In the genomic region with DNA sequence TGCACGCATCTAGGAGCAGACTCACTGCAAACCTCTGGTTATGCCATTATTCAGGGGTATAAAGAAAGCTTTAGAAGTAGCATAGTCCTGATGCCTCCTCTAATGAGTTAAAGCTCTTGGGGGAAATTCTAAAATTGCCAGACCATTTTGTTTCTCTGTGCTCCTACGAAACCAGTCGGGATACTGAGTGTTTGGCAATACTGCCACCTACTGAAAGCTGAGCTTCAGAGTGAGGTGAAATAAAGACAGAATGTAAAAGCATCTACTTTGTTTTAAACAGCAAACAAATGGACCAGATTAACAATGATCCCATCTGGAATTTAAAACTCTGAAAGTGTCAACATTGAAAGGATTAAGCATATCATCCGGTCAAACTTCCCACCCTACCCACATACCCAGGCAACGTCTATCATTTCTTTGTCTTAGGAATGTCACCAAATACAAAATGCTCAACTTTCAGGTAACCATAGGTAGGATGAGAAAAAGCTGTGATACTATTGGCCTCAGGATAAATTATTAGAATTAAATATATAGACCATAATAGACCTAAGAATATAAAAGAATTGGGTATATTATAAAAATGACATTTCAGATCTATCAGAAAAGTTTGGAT, we compare ENCODE assay signal across 9 cellular contexts.
DNase-seq lines count a peak whose midpoint lies in the region; ATAC-seq, FAIRE-seq and TF ChIP-seq lines count a peak whose summit lies in the region.
"Had no signal": no experiment of that assay in that cellular context is flagged by ENCODE, and none has a peak within 500 bp of the region (broad histone marks: within the 10 kb centered on the region; RNA-seq: fewer than 3 reads in every experiment).

No MANE protein-coding gene starts in this region.

- H3K4me1 ChIP-seq in OCI-LY3 (ENCODE audit: low read length), result peaks cover 7% of the 10 kb centered on the region
- H3K4me1 ChIP-seq in endothelial cell of umbilical vein (ENCODE audit: control insufficient read depth, extremely low read depth, insufficient read depth, low read length), result no peaks in the 10 kb centered on the region

- POLR2A ChIA-PET in endothelial cell of umbilical vein (lab: Charles Lee), result no interaction called here

- H3K4me2 ChIP-seq in OCI-LY3 (ENCODE audit: low read length) (no peak overlapping the region), endothelial cell of umbilical vein (ENCODE audit: insufficient read depth, low read length) (no peak overlapping the region)

- H3K36me3 ChIP-seq in OCI-LY3 (replicated peaks; ENCODE audit: low read depth, low read length), result no peaks in the 10 kb centered on the region
- H3K36me3 ChIP-seq in endothelial cell of umbilical vein (ENCODE audit: control insufficient read depth in 2 of 2, extremely low read depth in 1 of 2, insufficient read depth in 2 of 2, low read length in 2 of 2), result no peaks in the 10 kb centered on the region

- TF ChIP-seq CTCF in OCI-LY3 (IDR thresholded peaks at IDR 0.05; ENCODE audit: low read depth, low read length) (peak; percentile 80), endothelial cell of umbilical vein (IDR thresholded peaks at IDR 0.05; ENCODE audit: extremely low read depth in 1 of 2, insufficient read depth in 1 of 2, low read depth in 1 of 2, low read length in 2 of 2) (peak; percentile 61 to 64)

- H3K9ac ChIP-seq in OCI-LY3 (ENCODE audit: low read length) (no peak overlapping the region), endothelial cell of umbilical vein (replicated peaks; ENCODE audit: extremely low read depth, insufficient read depth, low read length) (no peak overlapping the region)

- H3K27ac ChIP-seq in OCI-LY3 (ENCODE audit: low read length) (no peak overlapping the region), endothelial cell of umbilical vein (ENCODE audit: insufficient read depth, low read depth, low read length) (no peak overlapping the region)

- no TSS peak for BruUV-seq in endothelial cell of umbilical vein (replicated peaks; lab: Mats Ljungman, UMichigan)

- no peaks in the 10 kb centered on the region for H3K9me3 ChIP-seq in OCI-LY3 (ENCODE audit: insufficient read depth, low read length)
- H3K9me3 ChIP-seq in endothelial cell of umbilical vein (replicated peaks; ENCODE audit: control insufficient read depth, insufficient read depth, low read length), result no peaks in the 10 kb centered on the region

- no peaks in the 10 kb centered on the region for H3K79me2 ChIP-seq in OCI-LY3 (ENCODE audit: low read length)
- H3K79me2 ChIP-seq in endothelial cell of umbilical vein (ENCODE audit: control insufficient read depth, insufficient read depth, low read length), result no peaks in the 10 kb centered on the region

- H4K20me1 ChIP-seq in OCI-LY3 (ENCODE audit: insufficient read depth, low read length) (no peaks in the 10 kb centered on the region), endothelial cell of umbilical vein (replicated peaks; ENCODE audit: control insufficient read depth, extremely low read depth, insufficient read depth, low read length) (no peaks in the 10 kb centered on the region)

- no peaks in the 10 kb centered on the region for H3K9me1 ChIP-seq in endothelial cell of umbilical vein (replicated peaks; ENCODE audit: control insufficient read depth, extremely low read depth, insufficient read depth, low read length)

- intact Hi-C loops in endothelial cell of umbilical vein (cut with micrococcal nuclease), result loop anchor here (1.0 kb wide), 5 partner anchors 106 to 464 kb away; a partner anchor contains a TSS

- peak; percentile 11 for DNase-seq in activated CD4-positive, alpha-beta T cell treated with anti-CD3 and anti-CD28 coated beads for 48 hours
- DNase-seq in activated CD4-positive, alpha-beta T cell treated with anti-CD3 and anti-CD28 coated beads, Interleukin-2, amount 50 U/mL, for 1 hour, result no peak
- peak; percentile 76 for DNase-seq in endothelial cell of umbilical vein (ENCODE audit: low read depth, low spot score)
- DNase-seq in middle frontal gyrus (ENCODE audit: extremely low spot score, low spot score), result peak; percentile 60
- DNase-seq in activated CD4-positive, CD25-positive, alpha-beta regulatory T cell treated with anti-CD3 and anti-CD28 coated beads, Interleukin-2, amount 50 U/mL, for 72 hours, result no peak

- peak; percentile 89 for FAIRE-seq in endothelial cell of umbilical vein (lab: Jason Lieb, UNC)

- CTCF ChIA-PET in endothelial cell of umbilical vein (lab: Charles Lee), result interaction anchor here (0.6 to 8.4 kb wide), 51 partner anchors 9 to 1820 kb away, joined by 3 to 256 read pairs (median 5); a partner anchor contains a TSS

- no peaks in the 10 kb centered on the region for H3K27me3 ChIP-seq in OCI-LY3 (ENCODE audit: low read depth, low read length)
- H3K27me3 ChIP-seq in endothelial cell of umbilical vein (ENCODE audit: control insufficient read depth in 2 of 2, insufficient read depth in 2 of 2, low read length in 2 of 2), result peaks cover 5 to 42% of the 10 kb centered on the region in 2 experiments

- H2AFZ ChIP-seq in OCI-LY3 (ENCODE audit: low read depth, low read length) (no peak overlapping the region), endothelial cell of umbilical vein (ENCODE audit: low read depth, low read length) (no peak overlapping the region)

- dilution Hi-C loops in endothelial cell of umbilical vein (cut with MboI; ENCODE audit: extremely low pct_ligation_motif_present, low sequenced_read_pairs), result no loop called here

- TF ChIP-seq POLR2A in endothelial cell of umbilical vein (IDR thresholded peaks at IDR 0.05; ENCODE audit: low read depth, low read length), result no peak

- peak; percentile 48 for ATAC-seq in HG03442 (IDR thresholded peaks at IDR 0.05; ENCODE audit: unreplicated experiment)
- ATAC-seq in HG03025 (IDR thresholded peaks at IDR 0.05; ENCODE audit: low FRiP score, unreplicated experiment), result no peak
- ATAC-seq: stimulated activated naive CD8-positive, alpha-beta T cell treated with anti-CD3 and anti-CD28 coated beads, Interleukin-15, amount 100 ng/mL, for 72 hours had no signal

- no peak overlapping the region for H3K4me3 ChIP-seq in OCI-LY3 (ENCODE audit: low read length)
- no peak overlapping the region for H3K4me3 ChIP-seq in endothelial cell of umbilical vein (replicated peaks in 1 of 3; ENCODE audit: insufficient read depth in 1 of 3, low read depth in 1 of 3, low read length in 3 of 3)

TF ChIP-seq in endothelial cell of umbilical vein, 7 proteins besides CTCF, POLR2A, EP300 and RAD21:
- TF ChIP-seq JUN (IDR thresholded peaks at IDR 0.05; ENCODE audit: borderline replicate concordance, insufficient read depth, insufficient read length, low read depth) (no peak), MYC (IDR thresholded peaks at IDR 0.05; ENCODE audit: low read depth, low read length) (no peak), EZH2 (IDR thresholded peaks at IDR 0.05; ENCODE audit: borderline replicate concordance, low read depth, low read length, severe bottlenecking) (no peak), POLR2AphosphoS5 (IDR thresholded peaks at IDR 0.05; ENCODE audit: insufficient read depth, low read depth, low read length) (no peak), FOS (IDR thresholded peaks at IDR 0.05; ENCODE audit: borderline replicate concordance, insufficient read depth, low read length) (no peak), GATA2 (IDR thresholded peaks at IDR 0.05; ENCODE audit: insufficient read depth, insufficient read length, low read depth, low read length) (no peak)
- TF ChIP-seq, protein P1, sequence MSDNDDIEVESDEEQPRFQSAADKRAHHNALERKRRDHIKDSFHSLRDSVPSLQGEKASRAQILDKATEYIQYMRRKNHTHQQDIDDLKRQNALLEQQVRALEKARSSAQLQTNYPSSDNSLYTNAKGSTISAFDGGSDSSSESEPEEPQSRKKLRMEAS (IDR thresholded peaks at IDR 0.05; ENCODE audit: insufficient read depth, insufficient read length), result no peak
TF ChIP-seq in endothelial cell of umbilical vein: peak in this region for 0.

Comparison
In these comparisons a context has a peak if more than half of its experiments do, and no peak if none do; other contexts are left out.
1. DNase-seq: peak in activated CD4-positive, alpha-beta T cell treated with anti-CD3 and anti-CD28 coated beads for 48 hours (single experiment), endothelial cell of umbilical vein (single experiment) and middle frontal gyrus (single experiment); none in activated CD4-positive, alpha-beta T cell treated with anti-CD3 and anti-CD28 coated beads, Interleukin-2, amount 50 U/mL, for 1 hour (single experiment) and activated CD4-positive, CD25-positive, alpha-beta regulatory T cell treated with anti-CD3 and anti-CD28 coated beads, Interleukin-2, amount 50 U/mL, for 72 hours (single experiment).